Comparison of ENCODE assay signal across 28 cellular contexts in genomic region chr1:51093566-51093965, GRCh38. TPM values are rescaled to one million over a fixed set of nuclear protein-coding genes. Genes with fewer than 3 reads are reported as not detected.
DNase-seq lines count a peak whose midpoint lies in the region; TF ChIP-seq lines count a peak whose summit lies in the region.
"Had no signal": no experiment of that assay in that cellular context is flagged by ENCODE, and none has a peak within 500 bp of the region (broad histone marks: within the 10 kb centered on the region; RNA-seq: fewer than 3 reads in every experiment).

No MANE protein-coding gene starts in this region.

- H3K79me2 ChIP-seq in GM23248 (ENCODE audit: insufficient read depth), result no peaks in the 10 kb centered on the region

- TF ChIP-seq POLR2A in thyroid gland (IDR thresholded peaks at IDR 0.05) (no peak), tibial nerve (IDR thresholded peaks at IDR 0.05) (no peak)

- H3K4me3 ChIP-seq in GM23248 (no peak overlapping the region), thyroid gland (replicated peaks in 1 of 3) (no peak overlapping the region), tibial nerve (no peak overlapping the region)

- no peak for TF ChIP-seq EP300 in tibial nerve (IDR thresholded peaks at IDR 0.05)

- no peaks in the 10 kb centered on the region for H4K20me1 ChIP-seq in GM23248 (ENCODE audit: insufficient read depth)

- TF ChIP-seq CTCF in thyroid gland (IDR thresholded peaks at IDR 0.05), result no peak
- TF ChIP-seq CTCF in tibial nerve (IDR thresholded peaks at IDR 0.05), result no peak

- H3K4me1 ChIP-seq in GM23248 (ENCODE audit: insufficient read depth) (no peaks in the 10 kb centered on the region), thyroid gland (no peaks in the 10 kb centered on the region), tibial nerve (no peaks in the 10 kb centered on the region)
- H3K4me1 ChIP-seq: BE2C, Caco-2 had no signal

- H3K4me2 ChIP-seq in GM23248 (ENCODE audit: unreplicated experiment), result no peak overlapping the region
- H3K4me2 ChIP-seq: SK-N-SH had no signal

- H3K27me3 ChIP-seq in GM23248 (replicated peaks; ENCODE audit: insufficient read depth) (peaks cover 7% of the 10 kb centered on the region), thyroid gland (no peaks in the 10 kb centered on the region), tibial nerve (no peaks in the 10 kb centered on the region)
- H3K27me3 ChIP-seq: BE2C had no signal

- DNase-seq in GM23248 (peak; percentile 44), NOMO-1 treated with dmso at 0.1 percent for 144 hours (lab: John Stamatoyannopoulos, UW; ENCODE audit: unreplicated experiment) (peak; percentile 27), dedifferentiated amniotic fluid mesenchymal stem cell (ENCODE audit: extremely low spot score) (peak; percentile 16), myocyte (ENCODE audit: low read depth) (peak; percentile 18), SK-N-DZ (ENCODE audit: low spot score) (no peak), thyroid gland (no peak), tibial nerve (ENCODE audit: low spot score in 2 of 2) (no peak), iPS-NIHi7 (ENCODE audit: extremely low spot score) (no peak)
- DNase-seq: activated CD8-positive, alpha-beta T cell treated with anti-CD3 and anti-CD28 coated beads, Interleukin-2, amount 10 ng/mL, durations not matched to agents 7 days and 5 days; activated naive CD4-positive, alpha-beta T cell treated with Interleukin-2 at 50 U/mL for 16 hours; activated T-cell treated with anti-CD3 and anti-CD28 coated beads, Interleukin-2, amount 50 U/mL, for 1 hour; anterior cingulate cortex; BE2C; Caco-2; effector memory CD8-positive, alpha-beta T cell; Kasumi-1; kidney glomerular epithelial cell; mesendoderm; naive thymus-derived CD4-positive, alpha-beta T cell; NCI-H146; right cardiac atrium; SK-N-SH; T-helper 9 cell had no signal

- no peak overlapping the region for H2AFZ ChIP-seq in GM23248

- H3K9me3 ChIP-seq in GM23248 (ENCODE audit: low read depth) (no peaks in the 10 kb centered on the region), thyroid gland (no peaks in the 10 kb centered on the region), tibial nerve (peaks cover 0 to 31% (median 3%) of the 10 kb centered on the region in 4 donors)
- H3K9me3 ChIP-seq: BE2C, Caco-2 had no signal

- 0% methylated on average over 1 of the region's 1 CpG for WGBS in GM23248 (ENCODE audit: low coverage in 1 of 2, low lambda C conversion rate in 2 of 2, missing lambda C conversion rate in 2 of 2), 2 experiments
- 77 to 80% methylated on average over 1 of the region's 1 CpG for WGBS in thyroid gland, 2 donors
- WGBS in tibial nerve, 2 donors, result 34 to 54% methylated on average over 1 of the region's 1 CpG

- no peaks in the 10 kb centered on the region for H3K36me3 ChIP-seq in GM23248 (ENCODE audit: low read depth)
- no peaks in the 10 kb centered on the region for H3K36me3 ChIP-seq in thyroid gland
- no peaks in the 10 kb centered on the region for H3K36me3 ChIP-seq in tibial nerve
- H3K36me3 ChIP-seq: BE2C had no signal

- no peaks in the 10 kb centered on the region for H3K9me2 ChIP-seq in GM23248 (ENCODE audit: insufficient read depth)
- H3K9me2 ChIP-seq: SK-N-SH had no signal

- no peaks in the 10 kb centered on the region for H3F3A ChIP-seq in GM23248 (ENCODE audit: insufficient read depth)

- H3K27ac ChIP-seq in GM23248, result no peak overlapping the region
- no peak overlapping the region for H3K27ac ChIP-seq in thyroid gland
- no peak overlapping the region for H3K27ac ChIP-seq in tibial nerve

- no peak overlapping the region for H3K9ac ChIP-seq in GM23248
- H3K9ac ChIP-seq: SK-N-SH had no signal

- intact Hi-C loops in thyroid gland (cut with DNase I), result no loop called here

- in situ Hi-C loops in GM23248 (cut with MboI), result no loop called here

RNA-seq across cellular contexts. Expression of gene C1orf185, which starts 8.5 kb away (rescaled TPM):
- total RNA-seq in GM23248 (2014; rRNA removed; shearing (Covaris generic)), result not detected in 2 replicates
- polyA plus RNA-seq in GM23248 (2016; fragmentation: Nextera tagmentation; extraction: Ambion mirVana), result not detected in 2 replicates
- total RNA-seq in myocyte (not detected in 2 replicates), thyroid gland (not detected), tibial nerve (not detected)
- polyA plus RNA-seq in myocyte (2012), result not detected
- not detected in 2 replicates for polyA plus RNA-seq in SK-N-DZ (2014; cell fraction: cytosol; rRNA removed)
- not detected in 2 replicates for polyA plus RNA-seq in SK-N-DZ (2014; cell fraction: nucleus; rRNA removed)
- total RNA-seq: activated CD8-positive, alpha-beta T cell treated with anti-CD3 and anti-CD28 coated beads, Interleukin-2, amount 10 ng/mL, durations not matched to agents 7 days and 5 days; Caco-2; chondrocyte; frontal cortex; naive thymus-derived CD4-positive, alpha-beta T cell; osteocyte; right cardiac atrium; subcutaneous adipose tissue; urinary bladder had no signal
- polyA plus RNA-seq: naive thymus-derived CD4-positive, alpha-beta T cell; right cardiac atrium; SK-N-SH; urinary bladder had no signal

Comparison
In these comparisons a context has a peak if more than half of its experiments do, and no peak if none do; other contexts are left out.
1. DNase-seq: peak in GM23248 (single experiment), NOMO-1 treated with dmso at 0.1 percent for 144 hours (single experiment), dedifferentiated amniotic fluid mesenchymal stem cell (single experiment) and myocyte (single experiment); none in SK-N-DZ (single experiment), thyroid gland (0 of 2), tibial nerve (0 of 2) and iPS-NIHi7 (single experiment).